ENCODE assay signal across 8 cellular contexts in the genomic region with DNA sequence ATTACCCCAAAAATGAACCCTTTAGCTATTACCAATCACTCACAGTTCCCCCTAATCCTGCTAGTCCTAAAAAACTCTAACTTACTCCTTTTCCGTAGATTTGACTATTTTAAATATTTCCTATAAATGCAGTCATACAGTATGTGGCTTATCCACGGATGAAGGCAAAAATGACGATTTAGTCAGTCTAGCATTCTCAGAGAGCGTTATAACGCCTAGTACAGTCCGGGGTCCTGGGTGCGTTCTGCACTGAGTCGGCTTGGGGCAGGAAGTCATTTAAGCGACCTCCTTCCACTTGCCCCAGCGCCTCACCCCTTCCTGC. TPM values are rescaled to one million over a fixed set of nuclear protein-coding genes. Genes with fewer than 3 reads are reported as not detected.
DNase-seq lines count a peak whose midpoint lies in the region; ATAC-seq and TF ChIP-seq lines count a peak whose summit lies in the region.

No MANE protein-coding gene starts in this region.

- H3K27ac Mint-ChIP-seq in naive thymus-derived CD8-positive, alpha-beta T cell: peak overlapping the region; percentile 90 to 99 (median 95)

- H3K36me3 ChIP-seq in mammary epithelial cell (ENCODE audit: insufficient read depth, low read length): no peaks in the 10 kb centered on the region

- no peak for TF ChIP-seq CTCF in mammary epithelial cell (conservative IDR thresholded peaks at IDR 0.05 in 1 of 2, IDR thresholded peaks at IDR 0.05 in 1 of 2; ENCODE audit: extremely low read depth in 1 of 2, insufficient read depth in 1 of 2, low read depth in 1 of 2, low read length in 2 of 2)

- H3K4me3 ChIP-seq in mammary epithelial cell (replicated peaks in 1 of 3; ENCODE audit: insufficient read depth in 1 of 3, low read depth in 2 of 3, low read length in 3 of 3): peak overlapping the region; percentile 66 to 84 (median 73)

- peaks cover 25% of the 10 kb centered on the region for H3K79me2 ChIP-seq in mammary epithelial cell (ENCODE audit: insufficient read depth, low read length)

- dilution Hi-C loops in mammary epithelial cell (cut with HindIII; ENCODE audit: low sequenced_read_pairs): no loop called here

- peaks cover 11% of the 10 kb centered on the region for H3K4me1 ChIP-seq in mammary epithelial cell (ENCODE audit: insufficient read depth, low read length)

- peak overlapping the region; percentile 95 for H3K9ac ChIP-seq in mammary epithelial cell (ENCODE audit: insufficient read depth, low read length)

- no peaks in the 10 kb centered on the region for H3K27me3 Mint-ChIP-seq in naive thymus-derived CD8-positive, alpha-beta T cell

- peaks cover 15 to 34% (median 27%) of the 10 kb centered on the region in 4 donors for H3K4me1 Mint-ChIP-seq in naive thymus-derived CD8-positive, alpha-beta T cell

- intact Hi-C loops in mammary epithelial cell (cut with micrococcal nuclease): loop anchor here (5.0 to 10.0 kb wide), 3 partner anchors 365 to 693 kb away; a partner anchor contains a TSS

- peak overlapping the region; percentile 92 for H2AFZ ChIP-seq in mammary epithelial cell (ENCODE audit: low read depth, low read length)

- peaks cover 0 to 42% (median 7%) of the 10 kb centered on the region in 9 donors for H3K9me3 Mint-ChIP-seq in naive thymus-derived CD8-positive, alpha-beta T cell

- peak overlapping the region; percentile 86 to 100 (median 96) for H3K4me3 Mint-ChIP-seq in naive thymus-derived CD8-positive, alpha-beta T cell

- no peak for DNase-seq in mammary epithelial cell
- no peak for DNase-seq in naive thymus-derived CD8-positive, alpha-beta T cell
- DNase-seq in stimulated activated CD4-positive, alpha-beta T cell treated with anti-CD3 and anti-CD28 coated beads, Interleukin-2, amount 100 ng/mL, for 48 hours: no peak
- DNase-seq in HK-2 (ENCODE audit: unreplicated experiment): no peak
- DNase-seq in MV-4-11 (lab: John Stamatoyannopoulos, UW): no peak

- ATAC-seq in GM18517 (IDR thresholded peaks at IDR 0.05; ENCODE audit: unreplicated experiment) (peak; percentile 11), HG03442 (IDR thresholded peaks at IDR 0.05; ENCODE audit: unreplicated experiment) (peak; percentile 1), HG03196 (IDR thresholded peaks at IDR 0.05; ENCODE audit: unreplicated experiment) (no peak)
- peak; percentile 88 to 89 for ATAC-seq in naive thymus-derived CD8-positive, alpha-beta T cell

- in situ Hi-C loops in mammary epithelial cell (cut with MboI; ENCODE audit: low sequenced_read_pairs in 2 of 2): no loop called here

- POLR2A ChIA-PET in naive thymus-derived CD8-positive, alpha-beta T cell (lab: Charles Lee): interaction anchor here (0.5 to 1.8 kb wide), 17 partner anchors 8 to 1403 kb away, joined by 3 to 10 read pairs (median 4); a partner anchor contains a TSS

- H4K20me1 ChIP-seq in mammary epithelial cell (ENCODE audit: insufficient read depth, low read length): no peaks in the 10 kb centered on the region

- CTCF ChIA-PET in mammary epithelial cell (lab: Charles Lee; ENCODE audit: low non-redundant PET): no interaction called here

- no peaks in the 10 kb centered on the region for H3K9me3 ChIP-seq in mammary epithelial cell (replicated peaks; ENCODE audit: insufficient read depth, low read length)

- no peaks in the 10 kb centered on the region for H3K27me3 ChIP-seq in mammary epithelial cell (ENCODE audit: insufficient read depth, low read length)

- H3K27ac ChIP-seq in mammary epithelial cell (ENCODE audit: insufficient read depth, low read depth, low read length): peak overlapping the region; percentile 68

- H3K4me2 ChIP-seq in mammary epithelial cell (ENCODE audit: insufficient read depth, low read depth, low read length): peak overlapping the region; percentile 83

- H3K36me3 Mint-ChIP-seq in naive thymus-derived CD8-positive, alpha-beta T cell: peaks cover 16 to 30% (median 28%) of the 10 kb centered on the region in 3 donors

- WGBS in mammary epithelial cell (ENCODE audit: low coverage, missing lambda C conversion rate): 3% methylated on average over 5 of the region's 10 CpGs

- TSS peak; percentile 63 for BruUV-seq in mammary epithelial cell (replicated peaks; lab: Mats Ljungman, UMichigan)

RNA-seq across cellular contexts. Expression of a gene that starts 0.5 kb away (rescaled TPM):
- 1 to 10 TPM; 6.2 to 9.7 TPM for total RNA-seq in mammary epithelial cell
- 2.4 TPM for polyA plus RNA-seq in mammary epithelial cell
- polyA minus RNA-seq in mammary epithelial cell: 1.6 TPM
- total RNA-seq in naive thymus-derived CD8-positive, alpha-beta T cell: 10 to 100 TPM; 33.5 to 39.8 TPM
- polyA plus RNA-seq in naive thymus-derived CD8-positive, alpha-beta T cell: 10 to 100 TPM in 2 of 3 donors, 1 to 10 TPM in 1; 8.8 to 15.1 (median 10.4) TPM

RNA-seq across cellular contexts. Expression of a gene that starts 7.2 kb away (rescaled TPM):
- total RNA-seq in mammary epithelial cell: 10 to 100 TPM; 12.4 to 22.3 TPM
- polyA plus RNA-seq in mammary epithelial cell: 9.0 TPM
- polyA minus RNA-seq in mammary epithelial cell: 8.4 TPM
- total RNA-seq in naive thymus-derived CD8-positive, alpha-beta T cell: 10 to 100 TPM; 32.3 to 35.0 TPM
- polyA plus RNA-seq in naive thymus-derived CD8-positive, alpha-beta T cell: 10 to 100 TPM in 1 of 3 donors, 1 to 10 TPM in 2; 5.7 to 11.0 (median 6.4) TPM

RNA-seq across cellular contexts. Expression of a gene that starts 45.0 kb away (rescaled TPM):
- 10 to 100 TPM; 10.4 to 13.7 TPM for total RNA-seq in mammary epithelial cell
- 7.2 TPM for polyA plus RNA-seq in mammary epithelial cell
- polyA minus RNA-seq in mammary epithelial cell: 3.7 TPM
- total RNA-seq in naive thymus-derived CD8-positive, alpha-beta T cell: 10 to 100 TPM; 17.1 to 23.8 TPM
- polyA plus RNA-seq in naive thymus-derived CD8-positive, alpha-beta T cell: 10 to 100 TPM; 60.1 to 63.9 (median 61.2) TPM
